25 cellular contexts compared by ENCODE assay signal in the genomic region with DNA sequence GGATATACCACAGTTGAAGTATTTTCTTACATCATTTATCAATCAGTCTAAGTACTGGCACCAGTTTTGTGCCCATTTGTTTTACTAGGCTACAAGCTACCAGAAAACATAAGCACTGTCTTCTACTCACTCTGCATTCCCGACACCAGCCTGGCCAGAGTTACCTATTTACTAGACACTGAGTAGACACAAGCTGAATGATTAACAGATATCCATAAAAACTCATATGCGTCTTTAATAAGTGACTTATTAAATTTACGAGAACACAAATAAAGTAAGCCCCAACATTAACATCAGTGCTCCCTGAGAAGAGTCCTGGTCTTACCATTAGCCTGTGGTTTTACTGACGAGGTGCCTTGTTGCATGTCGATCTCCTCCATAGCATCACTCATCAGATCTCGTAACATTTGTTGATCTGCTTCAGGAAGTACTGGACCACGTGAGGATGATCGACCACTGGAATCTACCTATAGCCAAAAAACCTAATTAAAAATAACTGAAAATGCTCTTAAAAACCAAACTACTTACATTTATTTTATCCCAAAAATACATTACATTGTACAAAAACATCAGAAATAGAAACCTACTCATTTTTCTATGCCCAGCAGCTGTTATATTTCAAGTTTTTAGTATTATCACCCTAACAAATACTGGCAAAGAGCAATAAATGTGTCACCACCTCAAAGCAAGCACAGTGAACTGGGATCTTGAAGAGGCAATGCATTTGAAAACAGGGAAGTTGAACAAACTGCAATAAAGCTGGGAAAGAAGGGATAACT. TPM values are rescaled to one million over a fixed set of nuclear protein-coding genes. Genes with fewer than 3 reads are reported as not detected.
DNase-seq lines count a peak whose midpoint lies in the region; ATAC-seq, FAIRE-seq and TF ChIP-seq lines count a peak whose summit lies in the region.
"Had no signal": no experiment of that assay in that cellular context is flagged by ENCODE, and none has a peak within 500 bp of the region (broad histone marks: within the 10 kb centered on the region; RNA-seq: fewer than 3 reads in every experiment).

No MANE protein-coding gene starts in this region.

- no peak for ATAC-seq in HG03095 (IDR thresholded peaks at IDR 0.05; ENCODE audit: unreplicated experiment)
- no peak for ATAC-seq in stimulated activated naive CD8-positive, alpha-beta T cell treated with anti-CD3 and anti-CD28 coated beads, Interleukin-15, amount 100 ng/mL, for 72 hours
- ATAC-seq: foreskin keratinocyte, left lung had no signal

- no peaks in the 10 kb centered on the region for H3K79me2 ChIP-seq in keratinocyte (ENCODE audit: control insufficient read depth, insufficient read depth, low read length)

- H2AFZ ChIP-seq in keratinocyte (ENCODE audit: control insufficient read depth, low read length) (no peak overlapping the region), neuronal stem cell (ENCODE audit: low read length) (no peak overlapping the region)
- H2AFZ ChIP-seq: GM23248 had no signal

- no peak for TF ChIP-seq CTCF in keratinocyte (optimal IDR thresholded peaks at IDR 0.05 in 1 of 3, IDR thresholded peaks at IDR 0.05 in 1 of 3, conservative IDR thresholded peaks at IDR 0.05 in 1 of 3; ENCODE audit: extremely low read depth in 1 of 3, insufficient read depth in 2 of 3, low read length in 3 of 3)

- H3K9ac ChIP-seq in keratinocyte (ENCODE audit: control insufficient read depth, extremely low read depth, insufficient read depth, low read length) = no peak overlapping the region
- no peak overlapping the region for H3K9ac ChIP-seq in mucosa of rectum (ENCODE audit: low read depth in 1 of 2, low read length in 2 of 2)
- H3K9ac ChIP-seq in neuronal stem cell (ENCODE audit: low read depth, low read length, poor library complexity) = no peak overlapping the region
- H3K9ac ChIP-seq: GM23248 had no signal

- H3K4me2 ChIP-seq in keratinocyte (ENCODE audit: control insufficient read depth, extremely low read depth, insufficient read depth, low read depth, low read length) (no peak overlapping the region), neuronal stem cell (ENCODE audit: insufficient read depth, low read length, poor library complexity, severe bottlenecking) (no peak overlapping the region)

- no peak overlapping the region for H3K4me3 ChIP-seq in keratinocyte (ENCODE audit: control insufficient read depth in 2 of 3, extremely low read depth in 1 of 3, insufficient read depth in 2 of 3, low read depth in 1 of 3, low read length in 3 of 3)
- H3K4me3 ChIP-seq in mucosa of rectum (ENCODE audit: low read length in 2 of 2) = peak overlapping the region in 1 of 2 donors; percentile 45
- H3K4me3 ChIP-seq in neuronal stem cell (ENCODE audit: low read length in 2 of 2) = no peak overlapping the region
- H3K4me3 ChIP-seq: cardiac muscle cell, GM23248, left lung, SJCRH30, suprapubic skin, vagina had no signal

- no peaks in the 10 kb centered on the region for H3K4me1 Mint-ChIP-seq in stimulated activated naive CD8-positive, alpha-beta T cell treated with anti-CD3 and anti-CD28 coated beads, Interleukin-15, amount 100 ng/mL, for 72 hours

- DNase-seq in ACHN = peak; percentile 91
- DNase-seq in RCC 7860 (ENCODE audit: low spot score) = peak; percentile 80
- no peak for DNase-seq in keratinocyte (ENCODE audit: low read depth, low spot score)
- no peak for DNase-seq in neuronal stem cell (ENCODE audit: low spot score)
- DNase-seq in frontal cortex (ENCODE audit: low spot score in 2 of 2) = no peak
- no peak for DNase-seq in stimulated activated naive CD8-positive, alpha-beta T cell treated with anti-CD3 and anti-CD28 coated beads, Interleukin-15, amount 100 ng/mL, for 72 hours
- DNase-seq: activated CD4-positive, alpha-beta memory T cell treated with anti-CD3 and anti-CD28 coated beads for 36 hours; activated naive CD4-positive, alpha-beta T cell treated with anti-CD3 and anti-CD28 coated beads for 36 hours; amygdala; C1 segment of cervical spinal cord; foreskin keratinocyte; KBM-7; left lung; NCI-H748 treated with DMSO at 0.1 percent for 48 hours; SJCRH30; T-helper 2 cell had no signal

- no peaks in the 10 kb centered on the region for H4K20me1 ChIP-seq in keratinocyte (ENCODE audit: control insufficient read depth, extremely low read depth, insufficient read depth, low read length)

- H3K4ac ChIP-seq in neuronal stem cell (ENCODE audit: low read length) = no peak overlapping the region

- no peak overlapping the region for H3K27ac ChIP-seq in keratinocyte (ENCODE audit: control insufficient read depth, insufficient read depth, low read length)
- H3K27ac ChIP-seq in mucosa of rectum (ENCODE audit: low read depth in 2 of 2, low read length in 2 of 2) = peak overlapping the region; percentile 51 to 58
- H3K27ac ChIP-seq in neuronal stem cell (replicated peaks; ENCODE audit: low read length) = no peak overlapping the region
- H3K27ac ChIP-seq: cardiac muscle cell, epithelial cell of prostate, foreskin keratinocyte, GM23248, left lung, neutrophil, SJCRH30, suprapubic skin, vagina had no signal

- H4K8ac ChIP-seq in neuronal stem cell (ENCODE audit: low read depth, low read length) = no peak overlapping the region

- dilution Hi-C loops in keratinocyte (cut with MboI; ENCODE audit: extremely low pct_ligation_motif_present, low sequenced_read_pairs) = no loop called here

- H3K79me1 ChIP-seq in neuronal stem cell (ENCODE audit: low read depth, low read length) = no peaks in the 10 kb centered on the region

- no peak overlapping the region for H3K14ac ChIP-seq in neuronal stem cell (ENCODE audit: low read length)

- H3K18ac ChIP-seq in neuronal stem cell (ENCODE audit: low read length) = no peak overlapping the region

- H4K91ac ChIP-seq in neuronal stem cell (ENCODE audit: low read depth, low read length, poor library complexity) = no peak overlapping the region

- H3K23ac ChIP-seq in neuronal stem cell (ENCODE audit: low read depth, low read length, poor library complexity) = no peak overlapping the region

- H3K9me3 ChIP-seq in keratinocyte (ENCODE audit: control insufficient read depth, low read depth, low read length) (no peaks in the 10 kb centered on the region), mucosa of rectum (ENCODE audit: control insufficient read depth in 2 of 2, low read length in 2 of 2) (no peaks in the 10 kb centered on the region), neuronal stem cell (replicated peaks in 1 of 2; ENCODE audit: control insufficient read depth in 2 of 2, insufficient read depth in 1 of 2, low read depth in 1 of 2, low read length in 2 of 2) (no peaks in the 10 kb centered on the region)
- H3K9me3 ChIP-seq: left lung, neutrophil, SJCRH30, suprapubic skin, vagina had no signal

- no peaks in the 10 kb centered on the region for H3K9me1 ChIP-seq in keratinocyte (ENCODE audit: control insufficient read depth, extremely low read depth, insufficient read depth, low read length)

- no peak overlapping the region for H2BK15ac ChIP-seq in neuronal stem cell (ENCODE audit: low read length)

- no peak overlapping the region for H2BK12ac ChIP-seq in neuronal stem cell (ENCODE audit: low read length)

- no peak overlapping the region for H3K4me3 Mint-ChIP-seq in stimulated activated naive CD8-positive, alpha-beta T cell treated with anti-CD3 and anti-CD28 coated beads, Interleukin-15, amount 100 ng/mL, for 72 hours
- H3K4me3 Mint-ChIP-seq: activated CD4-positive, alpha-beta memory T cell treated with anti-CD3 and anti-CD28 coated beads for 36 hours; activated naive CD4-positive, alpha-beta T cell treated with anti-CD3 and anti-CD28 coated beads for 36 hours had no signal

- H2AK5ac ChIP-seq in neuronal stem cell (ENCODE audit: low read depth, low read length) = no peak overlapping the region

- no peak overlapping the region for H2BK120ac ChIP-seq in neuronal stem cell (ENCODE audit: low read depth, low read length)

- H2BK5ac ChIP-seq in neuronal stem cell (ENCODE audit: low read length) = no peak overlapping the region

- in situ Hi-C loops in ACHN (cut with HindIII; ENCODE audit: low pct_ligation_motif_present, low pct_unique_long_range_greater_than_20kb, low sequenced_read_pairs) = loop anchor here (25.0 kb wide), 1 partner anchor 103 kb away; no protein-coding TSS in a partner anchor

- no CpG with 5 or more reads among the region's 8 CpGs for WGBS in neuronal stem cell (ENCODE audit: extremely low coverage in 2 of 2, insufficient read length in 2 of 2, insufficient replicate concordance in 1 of 2), 2 donors

- FAIRE-seq in RCC 7860 (lab: Jason Lieb, UNC) (peak; percentile 95), keratinocyte (lab: Jason Lieb, UNC) (peak; percentile 20), frontal cortex (lab: Jason Lieb, UNC) (no peak)

- peaks cover 0 to 6% of the 10 kb centered on the region in 2 experiments for H3K36me3 ChIP-seq in keratinocyte (ENCODE audit: control insufficient read depth in 2 of 2, extremely low read depth in 1 of 2, insufficient read depth in 2 of 2, low read length in 2 of 2)
- H3K36me3 ChIP-seq in mucosa of rectum (ENCODE audit: control insufficient read depth in 2 of 2, insufficient read depth in 2 of 2, low read length in 2 of 2) = peaks cover 26 to 38% of the 10 kb centered on the region in 2 donors
- H3K36me3 ChIP-seq in neuronal stem cell (replicated peaks in 1 of 2; ENCODE audit: control insufficient read depth in 2 of 2, insufficient read depth in 2 of 2, low read length in 2 of 2) = peaks cover 7 to 82% of the 10 kb centered on the region in 2 donors

- H3K27ac Mint-ChIP-seq in stimulated activated naive CD8-positive, alpha-beta T cell treated with anti-CD3 and anti-CD28 coated beads, Interleukin-15, amount 100 ng/mL, for 72 hours = peak overlapping the region in 1 of 2 donors; percentile 6
- H3K27ac Mint-ChIP-seq: activated CD4-positive, alpha-beta memory T cell treated with anti-CD3 and anti-CD28 coated beads for 36 hours; activated naive CD4-positive, alpha-beta T cell treated with anti-CD3 and anti-CD28 coated beads for 36 hours had no signal

- H3K4me1 ChIP-seq in keratinocyte (ENCODE audit: control insufficient read depth, extremely low read depth, insufficient read depth, low read length) = no peaks in the 10 kb centered on the region
- H3K4me1 ChIP-seq in mucosa of rectum (ENCODE audit: control insufficient read depth in 2 of 2, insufficient read depth in 2 of 2, low read length in 2 of 2) = peaks cover 0 to 11% of the 10 kb centered on the region in 2 donors
- H3K4me1 ChIP-seq in neuronal stem cell (ENCODE audit: control insufficient read depth in 2 of 2, insufficient read depth in 1 of 2, low read depth in 1 of 2, low read length in 2 of 2) = no peaks in the 10 kb centered on the region
- H3K4me1 ChIP-seq: foreskin keratinocyte, left lung, SJCRH30, suprapubic skin, vagina had no signal

- H3K9me3 Mint-ChIP-seq in stimulated activated naive CD8-positive, alpha-beta T cell treated with anti-CD3 and anti-CD28 coated beads, Interleukin-15, amount 100 ng/mL, for 72 hours = no peaks in the 10 kb centered on the region
- H3K9me3 Mint-ChIP-seq: activated CD4-positive, alpha-beta memory T cell treated with anti-CD3 and anti-CD28 coated beads for 36 hours; activated naive CD4-positive, alpha-beta T cell treated with anti-CD3 and anti-CD28 coated beads for 36 hours had no signal

- no peaks in the 10 kb centered on the region for H3K27me3 Mint-ChIP-seq in stimulated activated naive CD8-positive, alpha-beta T cell treated with anti-CD3 and anti-CD28 coated beads, Interleukin-15, amount 100 ng/mL, for 72 hours
- H3K27me3 Mint-ChIP-seq: activated CD4-positive, alpha-beta memory T cell treated with anti-CD3 and anti-CD28 coated beads for 36 hours had no signal

- H3K27me3 ChIP-seq in keratinocyte (ENCODE audit: control insufficient read depth, extremely low read depth, insufficient read depth, low read length) (no peaks in the 10 kb centered on the region), mucosa of rectum (ENCODE audit: control insufficient read depth in 2 of 2, insufficient read depth in 2 of 2, low read length in 2 of 2) (no peaks in the 10 kb centered on the region), neuronal stem cell (ENCODE audit: control insufficient read depth in 3 of 3, insufficient read depth in 3 of 3, low read depth in 1 of 3, low read length in 3 of 3) (no peaks in the 10 kb centered on the region)
- H3K27me3 ChIP-seq: cardiac muscle cell, foreskin keratinocyte, left lung, neutrophil, SJCRH30, suprapubic skin, vagina had no signal

RNA-seq across cellular contexts. Expression of a gene that starts 53.3 kb away (rescaled TPM):
- polyA plus RNA-seq in keratinocyte = 2.8 to 3.5 TPM (median 3.4 TPM) in 3 replicates
- 0.46 TPM for polyA plus RNA-seq in keratinocyte (2011; ENCODE audit: low read depth)
- polyA plus RNA-seq in keratinocyte (2011; cell fraction: cytosol; rRNA removed) = 2.1 and 2.5 TPM in 2 replicates
- 4.0 and 6.3 TPM in 2 replicates for polyA plus RNA-seq in keratinocyte (2011; cell fraction: nucleus; rRNA removed)
- 1.9 and 4.3 TPM in 2 replicates for polyA plus RNA-seq in keratinocyte (2012; ENCODE audit: low replicate concordance)
- 2.0 to 4.5 TPM (median 3.4 TPM) in 3 replicates for polyA minus RNA-seq in keratinocyte
- 1.2 TPM for polyA minus RNA-seq in keratinocyte (2011; cell fraction: cytosol; rRNA and poly(A)+ RNA removed)
- polyA minus RNA-seq in keratinocyte (2011; cell fraction: nucleus; rRNA and poly(A)+ RNA removed) = 2.3 and 3.4 TPM in 2 replicates
- polyA plus RNA-seq in neuronal stem cell (2013, experiment 1 of 2) = 0.06 TPM
- polyA plus RNA-seq in neuronal stem cell (2013, experiment 2 of 2) = 0.10 TPM
- 0.41 TPM for total RNA-seq in frontal cortex
- total RNA-seq: activated CD4-positive, alpha-beta memory T cell treated with anti-CD3 and anti-CD28 coated beads for 36 hours; activated naive CD4-positive, alpha-beta T cell treated with anti-CD3 and anti-CD28 coated beads for 36 hours; dermis blood vessel endothelial cell had no signal
- polyA plus RNA-seq: cardiac muscle cell had no signal

RNA-seq across cellular contexts. Expression of a gene that starts 53.8 kb away (rescaled TPM):
- 9.4 to 11.4 TPM (median 9.5 TPM) in 3 replicates for polyA plus RNA-seq in keratinocyte
- 12.2 TPM for polyA plus RNA-seq in keratinocyte (2011; ENCODE audit: low read depth)
- 4.7 and 8.5 TPM in 2 replicates for polyA plus RNA-seq in keratinocyte (2011; cell fraction: cytosol; rRNA removed)
- polyA plus RNA-seq in keratinocyte (2011; cell fraction: nucleus; rRNA removed) = 17.9 and 19.0 TPM in 2 replicates
- 4.8 and 5.9 TPM in 2 replicates for polyA plus RNA-seq in keratinocyte (2012; ENCODE audit: low replicate concordance)
- 11.6 to 21.1 TPM (median 14.0 TPM) in 3 replicates for polyA minus RNA-seq in keratinocyte
- 7.7 TPM for polyA minus RNA-seq in keratinocyte (2011; cell fraction: cytosol; rRNA and poly(A)+ RNA removed)
- polyA minus RNA-seq in keratinocyte (2011; cell fraction: nucleus; rRNA and poly(A)+ RNA removed) = 29.1 and 42.2 TPM in 2 replicates
- polyA plus RNA-seq in neuronal stem cell (2013, experiment 1 of 2) = 6.9 TPM
- polyA plus RNA-seq in neuronal stem cell (2013, experiment 2 of 2) = 7.0 TPM
- 36.3 TPM for total RNA-seq in frontal cortex

RNA-seq across cellular contexts. Expression of a gene that starts 54.0 kb away (rescaled TPM):
- polyA plus RNA-seq in keratinocyte = 37.3 to 51.1 TPM (median 42.3 TPM) in 3 replicates
- polyA plus RNA-seq in keratinocyte (2011; ENCODE audit: low read depth) = 61.1 TPM
- 41.0 and 77.6 TPM in 2 replicates for polyA plus RNA-seq in keratinocyte (2011; cell fraction: cytosol; rRNA removed)
- polyA plus RNA-seq in keratinocyte (2011; cell fraction: nucleus; rRNA removed) = 27.4 and 37.9 TPM in 2 replicates
- polyA plus RNA-seq in keratinocyte (2012; ENCODE audit: low replicate concordance) = 36.3 and 48.6 TPM in 2 replicates
- 8.8 to 48.9 TPM (median 33.2 TPM) in 3 replicates for polyA minus RNA-seq in keratinocyte
- 27.6 TPM for polyA minus RNA-seq in keratinocyte (2011; cell fraction: cytosol; rRNA and poly(A)+ RNA removed)
- polyA minus RNA-seq in keratinocyte (2011; cell fraction: nucleus; rRNA and poly(A)+ RNA removed) = 13.3 and 16.7 TPM in 2 replicates
- 22.5 TPM for polyA plus RNA-seq in neuronal stem cell (2013, experiment 1 of 2)
- polyA plus RNA-seq in neuronal stem cell (2013, experiment 2 of 2) = 22.6 TPM
- 39.1 TPM for total RNA-seq in frontal cortex

Comparison
In these comparisons a context has a peak if more than half of its experiments do, and no peak if none do; other contexts are left out.
1. DNase-seq: peak in ACHN (single experiment) and RCC 7860 (single experiment); none in keratinocyte (single experiment), neuronal stem cell (single experiment), frontal cortex (0 of 2) and stimulated activated naive CD8-positive, alpha-beta T cell treated with anti-CD3 and anti-CD28 coated beads, Interleukin-15, amount 100 ng/mL, for 72 hours (0 of 2).
2. H3K27ac ChIP-seq: peak in mucosa of rectum (2 of 2); none in keratinocyte (single experiment) and neuronal stem cell (single experiment).